In the genomic region with DNA sequence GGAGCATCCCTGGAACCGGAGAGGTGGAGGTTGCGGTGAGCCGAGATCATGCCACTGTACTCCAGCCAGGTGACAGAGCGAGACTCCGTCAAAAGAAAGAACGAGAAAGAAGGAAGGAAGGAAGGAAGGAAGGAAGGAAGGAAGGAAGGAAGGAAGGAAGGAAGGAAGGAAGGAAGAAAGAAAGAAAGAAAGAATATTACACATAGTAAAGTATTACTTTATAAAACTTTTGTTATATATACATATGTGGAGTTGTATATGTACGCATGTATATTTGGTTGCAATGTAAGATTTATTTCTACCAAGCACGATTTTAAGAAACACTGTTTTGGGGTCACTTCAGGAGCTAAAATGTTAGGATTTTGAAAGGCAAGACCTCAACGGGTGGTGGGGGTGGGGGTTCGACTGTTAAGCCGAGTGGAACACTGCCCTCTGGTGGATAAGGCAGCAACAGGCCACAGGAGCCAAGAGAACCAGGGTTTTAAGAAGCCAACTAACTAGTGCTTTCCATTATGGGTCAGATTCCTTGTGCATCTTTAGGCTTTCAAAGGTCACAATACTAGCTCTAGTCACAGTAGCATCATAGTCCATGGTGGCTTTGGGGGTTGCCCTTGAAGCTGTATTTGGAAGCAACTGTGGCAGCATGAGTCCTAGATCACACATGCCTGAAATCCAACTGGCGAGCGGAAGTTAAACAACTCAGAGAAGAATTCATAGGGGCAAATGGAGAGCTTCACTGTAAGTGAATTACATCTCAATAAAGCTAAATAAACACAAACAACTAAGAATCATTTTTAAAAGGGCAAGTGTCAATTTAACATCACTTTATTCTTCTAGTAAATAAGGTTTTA, we compare ENCODE assay signal across 8 cellular contexts. TPM values are rescaled to one million over a fixed set of nuclear protein-coding genes. Genes with fewer than 3 reads are reported as not detected.
DNase-seq lines count a peak whose midpoint lies in the region; ATAC-seq and TF ChIP-seq lines count a peak whose summit lies in the region.

No MANE protein-coding gene starts in this region.

- no peaks in the 10 kb centered on the region for H3K9me3 ChIP-seq in osteoblast (ENCODE audit: low read depth, low read length)
- no peaks in the 10 kb centered on the region for H3K9me3 ChIP-seq in uterus

- peak; percentile 61 for DNase-seq in NCI-H2196 (lab: John Stamatoyannopoulos, UW; ENCODE audit: unreplicated experiment)
- DNase-seq in NCI-H2196 treated with DMSO at 0.1 percent for 48 hours (lab: John Stamatoyannopoulos, UW; ENCODE audit: unreplicated experiment) = no peak
- peak; percentile 94 for DNase-seq in HuH-7 (ENCODE audit: low spot score)
- DNase-seq in SHP77 (lab: John Stamatoyannopoulos, UW) = peak; percentile 48 to 67
- DNase-seq in activated effector memory CD4-positive, alpha-beta T cell treated with anti-CD3 and anti-CD28 coated beads, Interleukin-2, amount 50 U/mL, for 16 hours = peak; percentile 88
- DNase-seq in foreskin keratinocyte = peak; percentile 9 to 37
- DNase-seq in osteoblast (ENCODE audit: insufficient read length, low spot score, missing footprints) = peak; percentile 86
- DNase-seq in uterus = peak in 1 of 2 donors; percentile 29

- no peak overlapping the region for H3K27ac ChIP-seq in foreskin keratinocyte
- H3K27ac ChIP-seq in osteoblast (ENCODE audit: low read depth, low read length) = no peak overlapping the region
- no peak overlapping the region for H3K27ac ChIP-seq in uterus

- H3K27me3 ChIP-seq in foreskin keratinocyte (no peaks in the 10 kb centered on the region), osteoblast (ENCODE audit: insufficient read depth, low read length) (no peaks in the 10 kb centered on the region), uterus (no peaks in the 10 kb centered on the region)

- H2AFZ ChIP-seq in osteoblast (ENCODE audit: low read length) = no peak overlapping the region

- peaks cover 47% of the 10 kb centered on the region for H3K79me2 ChIP-seq in osteoblast (ENCODE audit: insufficient read depth, low read length)

- no peak for TF ChIP-seq POLR2A in uterus (IDR thresholded peaks at IDR 0.05)

- peaks cover 14% of the 10 kb centered on the region for H3K36me3 ChIP-seq in osteoblast (ENCODE audit: insufficient read depth, low read length)
- no peaks in the 10 kb centered on the region for H3K36me3 ChIP-seq in uterus

- H3K4me2 ChIP-seq in osteoblast (ENCODE audit: insufficient read depth, low read length) = peak overlapping the region; percentile 28

- H3K4me1 ChIP-seq in foreskin keratinocyte = no peaks in the 10 kb centered on the region
- H3K4me1 ChIP-seq in osteoblast (ENCODE audit: insufficient read depth, low read length) = no peaks in the 10 kb centered on the region
- H3K4me1 ChIP-seq in uterus = no peaks in the 10 kb centered on the region

- peak; percentile 88 for TF ChIP-seq CTCF in foreskin keratinocyte (conservative IDR thresholded peaks at IDR 0.05)
- peak; percentile 99 for TF ChIP-seq CTCF in osteoblast (IDR thresholded peaks at IDR 0.05; ENCODE audit: extremely low read depth, low read depth, low read length)
- peak; percentile 42 to 64 (median 58) for TF ChIP-seq CTCF in uterus (IDR thresholded peaks at IDR 0.05)

- intact Hi-C loops in uterus (cut with DNase I; ENCODE audit: low total_unique reads) = no loop called here

- H4K20me1 ChIP-seq in osteoblast (ENCODE audit: insufficient read depth, low read length) = peaks cover 29% of the 10 kb centered on the region

- peak; percentile 72 for ATAC-seq in foreskin keratinocyte

- H3K4me3 ChIP-seq in osteoblast (ENCODE audit: insufficient read depth, low read length) (no peak overlapping the region), uterus (no peak overlapping the region)

RNA-seq across cellular contexts. Expression of a gene that starts 22.5 kb away (rescaled TPM):
- total RNA-seq in foreskin keratinocyte (49.8 and 51.2 TPM in 2 replicates), osteoblast (90.8 and 94.8 TPM in 2 replicates), uterus (10 to 100 TPM; 42.6 to 95.0 (median 55.3) TPM)
- polyA plus RNA-seq in foreskin keratinocyte = 40.5 and 43.5 TPM in 2 replicates

RNA-seq across cellular contexts. Expression of a gene that starts 22.5 kb away (rescaled TPM):
- total RNA-seq in foreskin keratinocyte = 5.5 and 6.0 TPM in 2 replicates
- polyA plus RNA-seq in foreskin keratinocyte = 0.30 and 0.31 TPM in 2 replicates
- total RNA-seq in osteoblast = 3.8 and 4.0 TPM in 2 replicates
- total RNA-seq in uterus = 1 to 10 TPM; 4.4 to 7.6 (median 6.9) TPM

RNA-seq across cellular contexts. Expression of a gene that starts 39.4 kb away (rescaled TPM):
- 122 and 139 TPM in 2 replicates for total RNA-seq in foreskin keratinocyte
- polyA plus RNA-seq in foreskin keratinocyte = 116 and 138 TPM in 2 replicates
- total RNA-seq in osteoblast = 266 and 360 TPM in 2 replicates
- 100 to 1,000 TPM; 174 to 687 (median 286) TPM for total RNA-seq in uterus
